ENCODE assay signal across 18 cellular contexts in genomic region chr2:28055325-28055970, GRCh38.
DNase-seq lines count a peak whose midpoint lies in the region; ATAC-seq and TF ChIP-seq lines count a peak whose summit lies in the region.
"Had no signal": no experiment of that assay in that cellular context is flagged by ENCODE, and none has a peak within 500 bp of the region (broad histone marks: within the 10 kb centered on the region; RNA-seq: fewer than 3 reads in every experiment).

No MANE protein-coding gene starts in this region.

- H3K27me3 Mint-ChIP-seq in MCF 10A (ENCODE audit: insufficient read depth, unreplicated experiment) (no peaks in the 10 kb centered on the region), nephron progenitor cell (ENCODE audit: low read depth, poor library complexity) (no peaks in the 10 kb centered on the region)
- H3K27me3 Mint-ChIP-seq in T-helper 2 cell treated with Interferon-gamma antibody and Interleukin-4, amounts not matched to agents 5 μg/mL and 100 μg/mL, for 36 hours (ENCODE audit: low read depth): no peaks in the 10 kb centered on the region
- no peaks in the 10 kb centered on the region for H3K27me3 Mint-ChIP-seq in stimulated activated naive CD8-positive, alpha-beta T cell treated with anti-CD3 and anti-CD28 coated beads, Interleukin-15, amount 100 ng/mL, for 72 hours
- H3K27me3 Mint-ChIP-seq: dendritic cell treated with granulocyte-macrophage colony-stimulating factor and Interleukin-4, amounts not matched to agents 40 ng/mL and 50 ng/mL, for 4 days had no signal

- no peaks in the 10 kb centered on the region for H3K36me3 ChIP-seq in breast epithelium
- H3K36me3 ChIP-seq in Peyer's patch: no peaks in the 10 kb centered on the region

- no peaks in the 10 kb centered on the region for H3K4me1 Mint-ChIP-seq in MCF 10A (ENCODE audit: insufficient read depth, unreplicated experiment)
- peaks cover 14% of the 10 kb centered on the region for H3K4me1 Mint-ChIP-seq in T-helper 2 cell treated with Interferon-gamma antibody and Interleukin-4, amounts not matched to agents 5 μg/mL and 100 μg/mL, for 36 hours (ENCODE audit: low read depth)
- peaks cover 28% of the 10 kb centered on the region for H3K4me1 Mint-ChIP-seq in stimulated activated naive CD8-positive, alpha-beta T cell treated with anti-CD3 and anti-CD28 coated beads, Interleukin-15, amount 100 ng/mL, for 72 hours
- no peaks in the 10 kb centered on the region for H3K4me1 Mint-ChIP-seq in nephron progenitor cell

- H3K4me3 ChIP-seq in breast epithelium: no peak overlapping the region
- no peak overlapping the region for H3K4me3 ChIP-seq in Peyer's patch

- BruUV-seq in MCF 10A (replicated peaks; lab: Mats Ljungman, UMichigan): no TSS peak

- H3K27ac ChIP-seq in breast epithelium: no peak overlapping the region
- H3K27ac ChIP-seq in Peyer's patch: no peak overlapping the region

- H3K9me3 Mint-ChIP-seq in MCF 10A (ENCODE audit: unreplicated experiment) (no peaks in the 10 kb centered on the region), nephron progenitor cell (peaks cover 9% of the 10 kb centered on the region)
- H3K9me3 Mint-ChIP-seq in T-helper 2 cell treated with Interferon-gamma antibody and Interleukin-4, amounts not matched to agents 5 μg/mL and 100 μg/mL, for 36 hours: peaks cover 18% of the 10 kb centered on the region
- no peaks in the 10 kb centered on the region for H3K9me3 Mint-ChIP-seq in stimulated activated naive CD8-positive, alpha-beta T cell treated with anti-CD3 and anti-CD28 coated beads, Interleukin-15, amount 100 ng/mL, for 72 hours
- H3K9me3 Mint-ChIP-seq: dendritic cell treated with granulocyte-macrophage colony-stimulating factor and Interleukin-4, amounts not matched to agents 40 ng/mL and 50 ng/mL, for 4 days had no signal

- TF ChIP-seq POLR2A in breast epithelium (IDR thresholded peaks at IDR 0.05) (no peak), Peyer's patch (IDR thresholded peaks at IDR 0.05) (no peak)

- peak; percentile 50 for ATAC-seq in stimulated activated naive CD8-positive, alpha-beta T cell treated with anti-CD3 and anti-CD28 coated beads, Interleukin-15, amount 100 ng/mL, for 72 hours

- CTCF ChIA-PET in MCF 10A (lab: Yijun Ruan, JAX): interaction anchor here (1.3 kb wide), 1 partner anchor 12 kb away, joined by 4 read pairs; no protein-coding TSS in a partner anchor

- H3K9me3 ChIP-seq in breast epithelium (no peaks in the 10 kb centered on the region), Peyer's patch (no peaks in the 10 kb centered on the region)
- H3K9me3 ChIP-seq: Caco-2 had no signal

- no peaks in the 10 kb centered on the region for H3K4me1 ChIP-seq in breast epithelium
- H3K4me1 ChIP-seq in Peyer's patch: no peaks in the 10 kb centered on the region
- H3K4me1 ChIP-seq: Caco-2 had no signal

- peaks cover 12% of the 10 kb centered on the region for H3K36me3 Mint-ChIP-seq in MCF 10A (ENCODE audit: insufficient read depth, unreplicated experiment)
- H3K36me3 Mint-ChIP-seq in T-helper 2 cell treated with Interferon-gamma antibody and Interleukin-4, amounts not matched to agents 5 μg/mL and 100 μg/mL, for 36 hours (ENCODE audit: low read depth): peaks cover 20% of the 10 kb centered on the region
- peaks cover 19% of the 10 kb centered on the region for H3K36me3 Mint-ChIP-seq in nephron progenitor cell (ENCODE audit: low read depth)

- H3K27ac Mint-ChIP-seq in MCF 10A (ENCODE audit: low read depth, unreplicated experiment): no peak overlapping the region
- peak overlapping the region; percentile 13 for H3K27ac Mint-ChIP-seq in T-helper 2 cell treated with Interferon-gamma antibody and Interleukin-4, amounts not matched to agents 5 μg/mL and 100 μg/mL, for 36 hours
- peak overlapping the region in 1 of 2 donors; percentile 4 for H3K27ac Mint-ChIP-seq in stimulated activated naive CD8-positive, alpha-beta T cell treated with anti-CD3 and anti-CD28 coated beads, Interleukin-15, amount 100 ng/mL, for 72 hours
- H3K27ac Mint-ChIP-seq in nephron progenitor cell: no peak overlapping the region
- H3K27ac Mint-ChIP-seq: dendritic cell treated with granulocyte-macrophage colony-stimulating factor and Interleukin-4, amounts not matched to agents 40 ng/mL and 50 ng/mL, for 4 days had no signal

- POLR2A ChIA-PET in MCF 10A (lab: Yijun Ruan, JAX): interaction anchor here (0.6 to 0.8 kb wide), 3 partner anchors 12 to 177 kb away, joined by 3 read pairs; no protein-coding TSS in a partner anchor

- intact Hi-C loops in MCF 10A (cut with micrococcal nuclease): no loop called here
- intact Hi-C loops in breast epithelium (cut with DNase I; ENCODE audit: low total_unique reads): no loop called here

- H3K27me3 ChIP-seq in breast epithelium (no peaks in the 10 kb centered on the region), Peyer's patch (no peaks in the 10 kb centered on the region)

- no peak overlapping the region for H3K4me3 Mint-ChIP-seq in MCF 10A (ENCODE audit: unreplicated experiment)
- H3K4me3 Mint-ChIP-seq in T-helper 2 cell treated with Interferon-gamma antibody and Interleukin-4, amounts not matched to agents 5 μg/mL and 100 μg/mL, for 36 hours: no peak overlapping the region
- H3K4me3 Mint-ChIP-seq in stimulated activated naive CD8-positive, alpha-beta T cell treated with anti-CD3 and anti-CD28 coated beads, Interleukin-15, amount 100 ng/mL, for 72 hours: no peak overlapping the region
- no peak overlapping the region for H3K4me3 Mint-ChIP-seq in nephron progenitor cell
- H3K4me3 Mint-ChIP-seq: dendritic cell treated with granulocyte-macrophage colony-stimulating factor and Interleukin-4, amounts not matched to agents 40 ng/mL and 50 ng/mL, for 4 days had no signal

- peak; percentile 32 for DNase-seq in MCF 10A (ENCODE audit: unreplicated experiment)
- DNase-seq in breast epithelium (ENCODE audit: low spot score in 2 of 2): no peak
- no peak for DNase-seq in T-helper 2 cell treated with Interferon-gamma antibody and Interleukin-4, amounts not matched to agents 5 μg/mL and 100 μg/mL, for 36 hours (ENCODE audit: low spot score)
- DNase-seq in dermis blood vessel endothelial cell: peak; percentile 58
- no peak for DNase-seq in stimulated activated naive CD8-positive, alpha-beta T cell treated with anti-CD3 and anti-CD28 coated beads, Interleukin-15, amount 100 ng/mL, for 72 hours
- no peak for DNase-seq in Peyer's patch
- DNase-seq in nephron progenitor cell: no peak
- no peak for DNase-seq in NAMALWA (ENCODE audit: low spot score)
- DNase-seq: activated CD4-positive, alpha-beta T cell treated with anti-CD3 and anti-CD28 coated beads, Interleukin-2, amount 50 U/mL, for 1 hour; activated effector memory CD4-positive, alpha-beta T cell treated with Interleukin-2 at 50 U/mL for 16 hours; Caco-2; KG1; kidney; NCI-H146; retina; substantia nigra; T1000 had no signal

- no peak for TF ChIP-seq CTCF in MCF 10A (IDR thresholded peaks at IDR 0.05; ENCODE audit: unreplicated experiment)
- TF ChIP-seq CTCF in breast epithelium (IDR thresholded peaks at IDR 0.05): no peak
- TF ChIP-seq CTCF in Peyer's patch (IDR thresholded peaks at IDR 0.05): no peak
- no peak for TF ChIP-seq CTCF in nephron progenitor cell (IDR thresholded peaks at IDR 0.05)

Comparison
In these comparisons a context has a peak if more than half of its experiments do, and no peak if none do; other contexts are left out.
1. DNase-seq: peak in MCF 10A (single experiment) and dermis blood vessel endothelial cell (single experiment); none in breast epithelium (0 of 2), T-helper 2 cell treated with Interferon-gamma antibody and Interleukin-4, amounts not matched to agents 5 μg/mL and 100 μg/mL, for 36 hours (single experiment), stimulated activated naive CD8-positive, alpha-beta T cell treated with anti-CD3 and anti-CD28 coated beads, Interleukin-15, amount 100 ng/mL, for 72 hours (0 of 2), Peyer's patch (0 of 3), nephron progenitor cell (single experiment) and NAMALWA (single experiment).